1 cellular context compared by ENCODE assay signal in genomic region chr12:46179693-46180452, GRCh38.
TF ChIP-seq lines count a peak whose summit lies in the region.

No MANE protein-coding gene starts in this region.

TF ChIP-seq in GM12878, 131 proteins besides CTCF, POLR2A, EP300 and RAD21 (continued from another document):
- no peak for TF ChIP-seq BCL3 (IDR thresholded peaks at IDR 0.05; ENCODE audit: borderline replicate concordance, insufficient read depth, low read depth, low read length, poor library complexity, severe bottlenecking)
- peak; percentile 94 for TF ChIP-seq IKZF1 (conservative IDR thresholded peaks at IDR 0.05)
